In genomic region chrX:120790552-120790951, GRCh38 we compare ENCODE assay signal across 17 cellular contexts.
DNase-seq lines count a peak whose midpoint lies in the region; ATAC-seq, FAIRE-seq and TF ChIP-seq lines count a peak whose summit lies in the region.
"Had no signal": no experiment of that assay in that cellular context is flagged by ENCODE, and none has a peak within 500 bp of the region (broad histone marks: within the 10 kb centered on the region; RNA-seq: fewer than 3 reads in every experiment).

No MANE protein-coding gene starts in this region.

- H3K4me3 Mint-ChIP-seq in CD4-positive, alpha-beta memory T cell, result peak overlapping the region in 5 of 8 donors; percentile 25 to 77 (median 71)
- H3K4me3 Mint-ChIP-seq: activated naive CD8-positive, alpha-beta T cell treated with anti-CD3 and anti-CD28 coated beads for 36 hours; stimulated activated effector memory CD8-positive, alpha-beta T cell treated with anti-CD3 and anti-CD28 coated beads, Interleukin-12 subunit alpha, Interleukin-12 subunit beta, amount 100 ng/mL, for 72 hours had no signal

- ATAC-seq in SK-N-SH treated with all-trans-retinoic acid at 6 μM for 48 hours (no peak), GM21367 (IDR thresholded peaks at IDR 0.05; ENCODE audit: unreplicated experiment) (no peak)
- ATAC-seq: stimulated activated effector memory CD8-positive, alpha-beta T cell treated with anti-CD3 and anti-CD28 coated beads, Interleukin-12 subunit alpha, Interleukin-12 subunit beta, amount 100 ng/mL, for 72 hours had no signal

- H3K14ac ChIP-seq in H1 (ENCODE audit: insufficient read length), result no peak overlapping the region

- H2AFZ ChIP-seq in SK-N-SH (ENCODE audit: low read depth) (peak overlapping the region; percentile 72), OCI-LY3 (ENCODE audit: low read depth, low read length) (peak overlapping the region; percentile 60; the same call in 1 of the 2 replicates), H1 (ENCODE audit: low read length) (peak overlapping the region; percentile 97; the same call in 1 of the 2 replicates)

- no peaks in the 10 kb centered on the region for H3K23me2 ChIP-seq in H1 (ENCODE audit: low read depth, low read length)

- TF ChIP-seq CTCF in SK-N-SH (IDR thresholded peaks at IDR 0.05), result no peak
- no peak for TF ChIP-seq CTCF in OCI-LY3 (IDR thresholded peaks at IDR 0.05; ENCODE audit: low read depth, low read length)
- TF ChIP-seq CTCF in H1 (IDR thresholded peaks at IDR 0.05; ENCODE audit: control extremely low read depth in 1 of 3, insufficient read depth in 1 of 3, low read depth in 1 of 3, low read length in 3 of 3), result no peak
- TF ChIP-seq CTCF in esophagus squamous epithelium (IDR thresholded peaks at IDR 0.05), result no peak

- 9% methylated on average over 4 of the region's 4 CpGs for WGBS in SK-N-SH (ENCODE audit: low lambda C conversion rate)
- WGBS in H1 (ENCODE audit: extremely low coverage in 1 of 2, insufficient coverage in 1 of 2, insufficient read length in 1 of 2, insufficient replicate concordance in 2 of 2, low coverage in 1 of 2, low lambda C conversion rate in 2 of 2, missing lambda C conversion rate in 1 of 2), 2 experiments, result 82% methylated on average over 4 of the region's 4 CpGs; no CpG with 5 or more reads in 1 of the 2 experiments
- 56 to 61% methylated on average over 4 of the region's 4 CpGs for WGBS in esophagus squamous epithelium, 2 donors

- H3K56ac ChIP-seq in H1 (replicated peaks; ENCODE audit: insufficient read length, low read depth, low read length), result no peak overlapping the region

- no peaks in the 10 kb centered on the region for H4K20me1 ChIP-seq in SK-N-SH (ENCODE audit: insufficient read depth)
- no peaks in the 10 kb centered on the region for H4K20me1 ChIP-seq in OCI-LY3 (ENCODE audit: insufficient read depth, low read length)
- H4K20me1 ChIP-seq in H1 (replicated peaks in 1 of 2; ENCODE audit: control insufficient read depth in 1 of 2, insufficient read depth in 2 of 2, low read length in 2 of 2), result no peaks in the 10 kb centered on the region
- H4K20me1 ChIP-seq: BLaER1 treated with 17β-estradiol and CSF1 and Interleukin-3, amounts not matched to agents 10 nM and 100 nM had no signal

- H2BK12ac ChIP-seq in H1 (ENCODE audit: low read depth, low read length), result no peak overlapping the region

- H3K27me3 ChIP-seq in SK-N-SH (ENCODE audit: insufficient read depth), result no peaks in the 10 kb centered on the region
- H3K27me3 ChIP-seq in CD4-positive, alpha-beta memory T cell (ENCODE audit: insufficient read depth, low read length), result no peaks in the 10 kb centered on the region
- no peaks in the 10 kb centered on the region for H3K27me3 ChIP-seq in OCI-LY3 (ENCODE audit: low read depth, low read length)
- no peaks in the 10 kb centered on the region for H3K27me3 ChIP-seq in H1 (replicated peaks in 1 of 4; ENCODE audit: control insufficient read depth in 3 of 4, extremely low read depth in 1 of 4, insufficient read depth in 3 of 4, low read length in 3 of 4)
- no peaks in the 10 kb centered on the region for H3K27me3 ChIP-seq in esophagus squamous epithelium
- H3K27me3 ChIP-seq: BLaER1 treated with 17β-estradiol and CSF1 and Interleukin-3, amounts not matched to agents 10 nM and 100 nM; gastrocnemius medialis; tibial artery had no signal

- no peak overlapping the region for H2BK20ac ChIP-seq in H1 (ENCODE audit: low read length)

- no peak overlapping the region for H2BK120ac ChIP-seq in H1 (replicated peaks; ENCODE audit: low read depth, low read length)

- H3K9me2 ChIP-seq in SK-N-SH, result no peaks in the 10 kb centered on the region

- peak overlapping the region in 3 of 7 donors; percentile 28 to 76 (median 43) for H3K27ac Mint-ChIP-seq in CD4-positive, alpha-beta memory T cell
- H3K27ac Mint-ChIP-seq: activated naive CD8-positive, alpha-beta T cell treated with anti-CD3 and anti-CD28 coated beads for 36 hours; stimulated activated effector memory CD8-positive, alpha-beta T cell treated with anti-CD3 and anti-CD28 coated beads, Interleukin-12 subunit alpha, Interleukin-12 subunit beta, amount 100 ng/mL, for 72 hours had no signal

- peak overlapping the region in 1 of 2 experiments; percentile 13; a peak in 1 of 4 replicates for H3K27ac ChIP-seq in SK-N-SH (ENCODE audit: low read depth in 2 of 2, low read length in 1 of 2)
- H3K27ac ChIP-seq in CD4-positive, alpha-beta memory T cell (ENCODE audit: low read depth, low read length), result no peak overlapping the region
- H3K27ac ChIP-seq in OCI-LY3 (ENCODE audit: low read length), result no peak overlapping the region
- no peak overlapping the region for H3K27ac ChIP-seq in H1 (ENCODE audit: low read depth, low read length)
- H3K27ac ChIP-seq in esophagus squamous epithelium, result no peak overlapping the region
- H3K27ac ChIP-seq: BLaER1 treated with 17β-estradiol and CSF1 and Interleukin-3, amounts not matched to agents 10 nM and 100 nM; tibial artery had no signal

- H2AK5ac ChIP-seq in H1 (ENCODE audit: low read depth, low read length), result no peak overlapping the region

- no peaks in the 10 kb centered on the region for H3K79me1 ChIP-seq in H1 (ENCODE audit: low read depth, low read length)

- no peak overlapping the region for H4K5ac ChIP-seq in H1 (ENCODE audit: insufficient read length, low read depth, low read length)

- no peaks in the 10 kb centered on the region for H3K9me3 Mint-ChIP-seq in CD4-positive, alpha-beta memory T cell
- H3K9me3 Mint-ChIP-seq: activated naive CD8-positive, alpha-beta T cell treated with anti-CD3 and anti-CD28 coated beads for 36 hours; stimulated activated effector memory CD8-positive, alpha-beta T cell treated with anti-CD3 and anti-CD28 coated beads, Interleukin-12 subunit alpha, Interleukin-12 subunit beta, amount 100 ng/mL, for 72 hours had no signal

- H3K23ac ChIP-seq in H1 (ENCODE audit: insufficient read length), result no peak overlapping the region

- DNase-seq in SK-N-SH (no peak), H1 (ENCODE audit: low read depth in 1 of 2, low spot score in 2 of 2) (no peak), MV-4-11 (lab: John Stamatoyannopoulos, UW) (no peak), esophagus squamous epithelium (lab: John Stamatoyannopoulos, UW) (no peak)
- no peak for DNase-seq in CD4-positive, alpha-beta memory T cell
- DNase-seq: 8988T; activated CD4-positive, CD25-positive, alpha-beta regulatory T cell; activated naive CD8-positive, alpha-beta T cell treated with anti-CD3 and anti-CD28 coated beads for 36 hours; SIG-M5; T-helper 9 cell had no signal

- no peak overlapping the region for H4K8ac ChIP-seq in H1 (ENCODE audit: extremely low read depth, insufficient read depth, low read length)

- H3K9me3 ChIP-seq in SK-N-SH (no peaks in the 10 kb centered on the region), OCI-LY3 (ENCODE audit: insufficient read depth, low read length) (no peaks in the 10 kb centered on the region), H1 (ENCODE audit: insufficient read depth in 2 of 2, low read depth in 1 of 2, low read length in 1 of 2) (no peaks in the 10 kb centered on the region), esophagus squamous epithelium (no peaks in the 10 kb centered on the region)
- no peaks in the 10 kb centered on the region for H3K9me3 ChIP-seq in CD4-positive, alpha-beta memory T cell (ENCODE audit: control insufficient read depth in 1 of 2, low read length in 2 of 2)
- H3K9me3 ChIP-seq: BLaER1 treated with 17β-estradiol and CSF1 and Interleukin-3, amounts not matched to agents 10 nM and 100 nM; gastrocnemius medialis; tibial artery had no signal

- H3K4me3 ChIP-seq in SK-N-SH (ENCODE audit: low read depth in 2 of 2, low read length in 1 of 2), result no peak overlapping the region
- no peak overlapping the region for H3K4me3 ChIP-seq in CD4-positive, alpha-beta memory T cell (ENCODE audit: low read length in 2 of 2)
- H3K4me3 ChIP-seq in OCI-LY3 (ENCODE audit: low read length), result peak overlapping the region; percentile 9; the same call in 1 of the 2 replicates
- H3K4me3 ChIP-seq in H1 (ENCODE audit: extremely low read depth in 1 of 4, insufficient read depth in 2 of 4, low read depth in 3 of 4, low read length in 4 of 4), result no peak overlapping the region
- no peak overlapping the region for H3K4me3 ChIP-seq in esophagus squamous epithelium
- H3K4me3 ChIP-seq: BLaER1 treated with 17β-estradiol and CSF1 and Interleukin-3, amounts not matched to agents 10 nM and 100 nM; gastrocnemius medialis; tibial artery had no signal

- H2BK5ac ChIP-seq in H1 (ENCODE audit: low read depth, low read length), result no peak overlapping the region

- peaks cover 7 to 24% (median 8%) of the 10 kb centered on the region in 4 donors for H3K4me1 Mint-ChIP-seq in CD4-positive, alpha-beta memory T cell

- intact Hi-C loops in CD4-positive, alpha-beta memory T cell (cut with micrococcal nuclease), result no loop called here
- intact Hi-C loops in esophagus squamous epithelium (cut with DNase I), result no loop called here

- H3K4me2 ChIP-seq in SK-N-SH, result no peak overlapping the region
- H3K4me2 ChIP-seq in OCI-LY3 (ENCODE audit: low read length), result peak overlapping the region; percentile 33
- no peak overlapping the region for H3K4me2 ChIP-seq in H1 (ENCODE audit: insufficient read depth in 1 of 2, low read depth in 2 of 2, low read length in 2 of 2)

- no peak for TF ChIP-seq RAD21 in SK-N-SH (IDR thresholded peaks at IDR 0.05; ENCODE audit: low read length)
- TF ChIP-seq RAD21 in H1 (IDR thresholded peaks at IDR 0.05 in 1 of 2, conservative IDR thresholded peaks at IDR 0.05 in 1 of 2; ENCODE audit: low read depth in 2 of 2, low read length in 2 of 2), result no peak

- H2BK15ac ChIP-seq in H1 (ENCODE audit: low read length), result no peak overlapping the region

- no peaks in the 10 kb centered on the region for H3K36me3 ChIP-seq in SK-N-SH (replicated peaks in 1 of 2; ENCODE audit: control insufficient read depth in 1 of 2, insufficient read depth in 2 of 2, low read length in 1 of 2)
- no peaks in the 10 kb centered on the region for H3K36me3 ChIP-seq in CD4-positive, alpha-beta memory T cell (ENCODE audit: insufficient read depth, low read length)
- no peaks in the 10 kb centered on the region for H3K36me3 ChIP-seq in OCI-LY3 (replicated peaks; ENCODE audit: low read depth, low read length)
- H3K36me3 ChIP-seq in H1 (ENCODE audit: control insufficient read depth in 2 of 4, insufficient read depth in 4 of 4, low read length in 3 of 4), result no peaks in the 10 kb centered on the region
- no peaks in the 10 kb centered on the region for H3K36me3 ChIP-seq in esophagus squamous epithelium
- H3K36me3 ChIP-seq: BLaER1 treated with 17β-estradiol and CSF1 and Interleukin-3, amounts not matched to agents 10 nM and 100 nM; gastrocnemius medialis; tibial artery had no signal

- no peak overlapping the region for H3K9ac ChIP-seq in SK-N-SH
- no peak overlapping the region for H3K9ac ChIP-seq in OCI-LY3 (ENCODE audit: low read length)
- no peak overlapping the region for H3K9ac ChIP-seq in H1 (replicated peaks in 1 of 4; ENCODE audit: extremely low read depth in 1 of 4, low read depth in 3 of 4, low read length in 3 of 4)
- H3K9ac ChIP-seq: BLaER1 treated with 17β-estradiol and CSF1 and Interleukin-3, amounts not matched to agents 10 nM and 100 nM had no signal

- H3K79me2 ChIP-seq in SK-N-SH (ENCODE audit: insufficient read depth), result no peaks in the 10 kb centered on the region
- no peaks in the 10 kb centered on the region for H3K79me2 ChIP-seq in OCI-LY3 (ENCODE audit: low read length)
- no peaks in the 10 kb centered on the region for H3K79me2 ChIP-seq in H1 (ENCODE audit: control insufficient read depth in 1 of 2, insufficient read depth in 2 of 2, low read length in 2 of 2)

- H3K36me3 Mint-ChIP-seq in CD4-positive, alpha-beta memory T cell, result no peaks in the 10 kb centered on the region
- H3K36me3 Mint-ChIP-seq: activated naive CD8-positive, alpha-beta T cell treated with anti-CD3 and anti-CD28 coated beads for 36 hours; stimulated activated effector memory CD8-positive, alpha-beta T cell treated with anti-CD3 and anti-CD28 coated beads, Interleukin-12 subunit alpha, Interleukin-12 subunit beta, amount 100 ng/mL, for 72 hours had no signal

- TF ChIP-seq EP300 in SK-N-SH (IDR thresholded peaks at IDR 0.05; ENCODE audit: borderline replicate concordance in 1 of 2, low read depth in 1 of 2, low read length in 1 of 2) (no peak), H1 (IDR thresholded peaks at IDR 0.05; ENCODE audit: borderline replicate concordance in 1 of 2, low read depth in 2 of 2, low read length in 2 of 2) (no peak)

- no peak overlapping the region for H4K91ac ChIP-seq in H1 (replicated peaks; ENCODE audit: insufficient read length, low read length)

- POLR2A ChIA-PET in SK-N-SH (lab: Yijun Ruan, JAX) (interaction anchor here (0.6 kb wide), 1 partner anchor 789 kb away, joined by 3 read pairs; no protein-coding TSS in a partner anchor), H1 (lab: Charles Lee; ENCODE audit: partially characterized antibody) (no interaction called here)
- POLR2A ChIA-PET in CD4-positive, alpha-beta memory T cell (lab: Charles Lee; ENCODE audit: partially characterized antibody), result no interaction called here

- H3K18ac ChIP-seq in H1 (ENCODE audit: extremely low read depth, low read length), result no peak overlapping the region

- TF ChIP-seq POLR2A in H1 (IDR thresholded peaks at IDR 0.05; ENCODE audit: control extremely low read depth in 1 of 2, low read depth in 2 of 2, low read length in 2 of 2) (no peak), esophagus squamous epithelium (IDR thresholded peaks at IDR 0.05) (no peak)

- CTCF ChIA-PET in SK-N-SH (lab: Yijun Ruan, JAX) (interaction anchor here (0.8 to 3.4 kb wide), 15 partner anchors 11 to 693 kb away, joined by 3 to 28 read pairs (median 4); no protein-coding TSS in a partner anchor), H1 (lab: Charles Lee; ENCODE audit: partially characterized antibody) (interaction anchor here (0.6 to 1.9 kb wide), 5 partner anchors 11 to 789 kb away, joined by 3 to 6 read pairs (median 3); no protein-coding TSS in a partner anchor)
- CTCF ChIA-PET in CD4-positive, alpha-beta memory T cell (lab: Charles Lee; ENCODE audit: partially characterized antibody), result interaction anchor here (1.0 to 1.8 kb wide), 4 partner anchors 10 to 58 kb away, joined by 3 to 9 read pairs (median 6); no protein-coding TSS in a partner anchor

- H3K4ac ChIP-seq in H1 (replicated peaks; ENCODE audit: insufficient read length, low read depth, low read length), result no peak overlapping the region

- H3K4me1 ChIP-seq in SK-N-SH (ENCODE audit: control insufficient read depth in 1 of 2, insufficient read depth in 2 of 2, low read depth in 1 of 2, low read length in 1 of 2) (no peaks in the 10 kb centered on the region), OCI-LY3 (ENCODE audit: low read length) (peaks cover 6% of the 10 kb centered on the region), H1 (replicated peaks in 1 of 4; ENCODE audit: control insufficient read depth in 3 of 4, insufficient read depth in 4 of 4, low read length in 3 of 4) (no peaks in the 10 kb centered on the region), esophagus squamous epithelium (no peaks in the 10 kb centered on the region)
- H3K4me1 ChIP-seq in CD4-positive, alpha-beta memory T cell (ENCODE audit: insufficient read depth, low read length), result no peaks in the 10 kb centered on the region

- FAIRE-seq in H1 (lab: Jason Lieb, UNC), result no peak

- no peaks in the 10 kb centered on the region for H3K27me3 Mint-ChIP-seq in CD4-positive, alpha-beta memory T cell
- H3K27me3 Mint-ChIP-seq: activated naive CD8-positive, alpha-beta T cell treated with anti-CD3 and anti-CD28 coated beads for 36 hours had no signal

- H3F3A ChIP-seq in SK-N-SH (replicated peaks; ENCODE audit: insufficient read depth), result no peaks in the 10 kb centered on the region
